Comparison of ENCODE assay signal across 21 cellular contexts in genomic region chr18:78859686-78860085, GRCh38.
DNase-seq lines count a peak whose midpoint lies in the region; ATAC-seq, FAIRE-seq and TF ChIP-seq lines count a peak whose summit lies in the region.
"Had no signal": no experiment of that assay in that cellular context is flagged by ENCODE, and none has a peak within 500 bp of the region (broad histone marks: within the 10 kb centered on the region; RNA-seq: fewer than 3 reads in every experiment).

No MANE protein-coding gene starts in this region.

- TF ChIP-seq EP300 in HepG2 (IDR thresholded peaks at IDR 0.05; ENCODE audit: low read depth in 2 of 2, low read length in 2 of 2) (no peak), HepG2 (CRISPR knock-in tag; IDR thresholded peaks at IDR 0.05; ENCODE audit: borderline replicate concordance) (no peak)

- intact Hi-C loops in vagina (cut with DNase I) (no loop called here), HepG2 (cut with micrococcal nuclease; ENCODE audit: unreplicated experiment) (no loop called here)

- H3K9me3 ChIP-seq in neural progenitor cell (ENCODE audit: low read depth), result no peaks in the 10 kb centered on the region
- H3K9me3 ChIP-seq in vagina, result no peaks in the 10 kb centered on the region
- H3K9me3 ChIP-seq in HepG2 (ENCODE audit: low read length), result no peaks in the 10 kb centered on the region
- H3K9me3 ChIP-seq: BLaER1, HAP-1 had no signal

- DNase-seq in NCI-H1417 (lab: John Stamatoyannopoulos, UW) (peak; percentile 1 to 77 (median 63)), NCI-H1417 treated with DMSO at 0.1 percent for 48 hours (lab: John Stamatoyannopoulos, UW) (no peak), NCI-H510A (lab: John Stamatoyannopoulos, UW) (peak; percentile 11), NCI-H510A treated with DMSO at 0.1 percent for 48 hours (lab: John Stamatoyannopoulos, UW) (no peak), neural progenitor cell (ENCODE audit: low spot score) (no peak), vagina (ENCODE audit: extremely low spot score in 2 of 2) (peak; percentile 34 to 88), pons (ENCODE audit: low spot score) (no peak), HepG2 (ENCODE audit: low spot score) (no peak)
- DNase-seq: 8988T; Calu3; CD4-positive, alpha-beta memory T cell; DMS 273 treated with DMSO at 0.1 percent for 48 hours; DMS53; DND-41; EL had no signal

- TF ChIP-seq RAD21 in HepG2 (CRISPR knock-in tag; IDR thresholded peaks at IDR 0.05), result no peak

- H3K4me3 Mint-ChIP-seq in neural progenitor cell, result peak overlapping the region; percentile 42
- H3K4me3 Mint-ChIP-seq: CD14-positive monocyte; CD4-positive, alpha-beta memory T cell had no signal

- H2AFZ ChIP-seq in neural progenitor cell (replicated peaks) (no peak overlapping the region), HepG2 (ENCODE audit: low read length) (no peak overlapping the region)

- peaks cover 7% of the 10 kb centered on the region for H3K27me3 Mint-ChIP-seq in neural progenitor cell (ENCODE audit: insufficient read depth, low read depth)

- no peaks in the 10 kb centered on the region for H3K9me3 Mint-ChIP-seq in neural progenitor cell

- H3K4me3 ChIP-seq in neural progenitor cell (no peak overlapping the region), vagina (no peak overlapping the region), HepG2 (replicated peaks in 1 of 3; ENCODE audit: insufficient read depth in 1 of 3, low read depth in 2 of 3, low read length in 3 of 3) (no peak overlapping the region)
- H3K4me3 ChIP-seq: BLaER1, GM12878, HAP-1 had no signal

- H3F3A ChIP-seq in neural progenitor cell (ENCODE audit: low read depth), result peaks cover 4% of the 10 kb centered on the region

- no TSS peak for BruUV-seq in HepG2 (replicated peaks; lab: Mats Ljungman, UMichigan)

- H3K27ac Mint-ChIP-seq in neural progenitor cell, result no peak overlapping the region
- H3K27ac Mint-ChIP-seq: CD14-positive monocyte; CD4-positive, alpha-beta memory T cell had no signal

- CTCF ChIA-PET in HepG2 (lab: Yijun Ruan, JAX; ENCODE audit: low intra/inter-chr PET ratio, low total read pairs), result no interaction called here

- TF ChIP-seq CTCF in neural progenitor cell (IDR thresholded peaks at IDR 0.05) (no peak), vagina (IDR thresholded peaks at IDR 0.05) (no peak), HepG2 (CRISPR knock-in tag; IDR thresholded peaks at IDR 0.05) (no peak)

- H3K9ac ChIP-seq in neural progenitor cell, result no peak overlapping the region
- no peak overlapping the region for H3K9ac ChIP-seq in HepG2 (ENCODE audit: insufficient read depth, low read depth, low read length)
- H3K9ac ChIP-seq: BLaER1 had no signal

- no peaks in the 10 kb centered on the region for H4K20me1 ChIP-seq in neural progenitor cell (ENCODE audit: low read depth)
- H4K20me1 ChIP-seq in HepG2 (ENCODE audit: insufficient read depth, low read length), result no peaks in the 10 kb centered on the region
- H4K20me1 ChIP-seq: BLaER1 had no signal

- in situ Hi-C loops in HepG2 (cut with HindIII; ENCODE audit: extremely low pct_ligation_motif_present, low pct_unique_long_range_greater_than_20kb), result loop anchor here (10.0 kb wide), 1 partner anchor 185 kb away; no protein-coding TSS in a partner anchor

- H3K36me3 ChIP-seq in neural progenitor cell, result no peaks in the 10 kb centered on the region
- H3K36me3 ChIP-seq in vagina, result no peaks in the 10 kb centered on the region
- no peaks in the 10 kb centered on the region for H3K36me3 ChIP-seq in HepG2 (replicated peaks in 1 of 2; ENCODE audit: control insufficient read depth in 1 of 2, insufficient read depth in 2 of 2, low read length in 2 of 2)
- H3K36me3 ChIP-seq: BLaER1, HAP-1 had no signal

- H3K79me2 ChIP-seq in neural progenitor cell (ENCODE audit: low read depth) (no peaks in the 10 kb centered on the region), HepG2 (ENCODE audit: insufficient read depth, low read length) (no peaks in the 10 kb centered on the region)

- 37% methylated on average over 11 of the region's 11 CpGs for WGBS in HepG2 (ENCODE audit: low lambda C conversion rate)

- H3K27me3 ChIP-seq in neural progenitor cell, result no peaks in the 10 kb centered on the region
- no peaks in the 10 kb centered on the region for H3K27me3 ChIP-seq in vagina
- H3K27me3 ChIP-seq in HepG2 (ENCODE audit: control insufficient read depth in 1 of 2, insufficient read depth in 2 of 2, low read length in 2 of 2), result peaks cover 3 to 38% of the 10 kb centered on the region in 2 experiments; a peak in 3 of 5 replicates
- H3K27me3 ChIP-seq: BLaER1 had no signal

- FAIRE-seq in HepG2 (lab: Jason Lieb, UNC), result no peak
- FAIRE-seq: GM12878, GM19239, H1 had no signal

- POLR2A ChIA-PET in HepG2 (lab: Yijun Ruan, JAX), result no interaction called here

- H3K4me2 ChIP-seq in neural progenitor cell (peak overlapping the region; percentile 3), HepG2 (ENCODE audit: low read depth, low read length) (no peak overlapping the region)
- H3K4me2 ChIP-seq: BLaER1 had no signal

- TF ChIP-seq POLR2A in vagina (IDR thresholded peaks at IDR 0.05), result no peak
- TF ChIP-seq POLR2A in HepG2 (IDR thresholded peaks at IDR 0.05; ENCODE audit: insufficient read depth in 1 of 2, low read depth in 2 of 2, low read length in 2 of 2), result no peak

- no peak overlapping the region for H3K27ac ChIP-seq in neural progenitor cell
- no peak overlapping the region for H3K27ac ChIP-seq in vagina
- H3K27ac ChIP-seq in HepG2 (ENCODE audit: extremely low read length, insufficient read depth, low read length), result no peak overlapping the region
- H3K27ac ChIP-seq: BLaER1 had no signal

- ATAC-seq in HepG2, result no peak
- ATAC-seq: GM12878 had no signal

- H3K4me1 ChIP-seq in neural progenitor cell (peaks cover 33% of the 10 kb centered on the region), vagina (no peaks in the 10 kb centered on the region), HepG2 (ENCODE audit: insufficient read depth, low read length) (no peaks in the 10 kb centered on the region)
- H3K4me1 ChIP-seq: BLaER1, HAP-1 had no signal

- H3K36me3 Mint-ChIP-seq in neural progenitor cell, result no peaks in the 10 kb centered on the region
- H3K36me3 Mint-ChIP-seq: CD14-positive monocyte; CD4-positive, alpha-beta memory T cell had no signal

- H3K4me1 Mint-ChIP-seq in neural progenitor cell, result peaks cover 36% of the 10 kb centered on the region
- H3K4me1 Mint-ChIP-seq: CD14-positive monocyte; CD4-positive, alpha-beta memory T cell had no signal

TF ChIP-seq in HepG2, 621 proteins besides CTCF, POLR2A, EP300 and RAD21:
- TF ChIP-seq PCBP2 (optimal IDR thresholded peaks at IDR 0.05; ENCODE audit: low read depth, low read length, poor library complexity, severe bottlenecking) (no peak), GATA4 (IDR thresholded peaks at IDR 0.05; ENCODE audit: borderline replicate concordance, low read depth) (no peak), ZNF251 (CRISPR knock-in tag; IDR thresholded peaks at IDR 0.05) (no peak), ZNF318 (CRISPR knock-in tag; IDR thresholded peaks at IDR 0.05) (no peak)

Comparison
In these comparisons a context has a peak if more than half of its experiments do, and no peak if none do; other contexts are left out.
1. DNase-seq: peak in NCI-H1417 (3 of 3), NCI-H510A (single experiment) and vagina (2 of 2); none in NCI-H1417 treated with DMSO at 0.1 percent for 48 hours (single experiment), NCI-H510A treated with DMSO at 0.1 percent for 48 hours (single experiment), neural progenitor cell (single experiment), pons (single experiment) and HepG2 (single experiment).